Comparison of ENCODE assay signal across 19 cellular contexts in the genomic region with DNA sequence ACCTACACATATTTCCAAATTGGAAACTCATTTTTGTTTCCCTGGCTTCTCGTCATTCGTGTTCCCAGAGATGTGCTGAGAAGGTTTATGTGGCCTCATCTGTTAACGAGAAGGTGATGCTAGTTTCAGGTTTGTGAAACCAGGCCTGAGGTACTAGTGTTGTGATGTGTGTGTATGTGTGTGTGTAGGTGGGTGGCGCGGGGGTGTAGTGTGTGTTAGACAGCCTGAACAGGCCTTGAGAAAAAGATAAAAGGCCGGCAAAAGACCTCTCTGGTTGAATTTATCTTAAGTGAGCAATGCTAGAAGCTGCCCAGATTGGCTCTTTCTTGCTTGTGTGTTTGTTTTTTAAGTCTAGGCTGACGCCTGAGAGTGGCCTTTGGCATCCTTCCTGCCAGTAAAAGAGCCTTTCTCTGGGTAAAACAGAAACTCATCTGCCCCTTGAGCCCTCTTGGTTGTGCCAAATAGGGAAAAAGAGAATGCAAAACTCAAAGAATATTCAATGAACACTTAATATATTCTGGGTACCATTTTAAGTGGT.
"Had no signal": no experiment of that assay in that cellular context is flagged by ENCODE, and none has a peak within 500 bp of the region (broad histone marks: within the 10 kb centered on the region; RNA-seq: fewer than 3 reads in every experiment).

No MANE protein-coding gene starts in this region.

- H3K27ac ChIP-seq: body of pancreas, left ventricle myocardium inferior, suprapubic skin had no signal

- H3K27me3 Mint-ChIP-seq: activated naive CD4-positive, alpha-beta T cell treated with anti-CD3 and anti-CD28 coated beads, Interleukin-2, amount 10 ng/mL, durations not matched to agents 7 days and 5 days; memory B cell; progenitor cell of endocrine pancreas; type B pancreatic cell had no signal

- H3K9me3 ChIP-seq: body of pancreas, left ventricle myocardium inferior, suprapubic skin had no signal

- H3K4me1 ChIP-seq: body of pancreas, left ventricle myocardium inferior, suprapubic skin had no signal

- H3K27ac Mint-ChIP-seq: activated naive CD4-positive, alpha-beta T cell treated with anti-CD3 and anti-CD28 coated beads, Interleukin-2, amount 10 ng/mL, durations not matched to agents 7 days and 5 days; activated T-helper 2 cell treated with anti-CD3 and anti-CD28 coated beads, Interferon-gamma antibody, Interleukin-2, Interleukin-4, amounts not matched to agents 10 μg/mL and 5 μg/mL and 100 μg/mL, durations not matched to agents 14 hours and 24 hours and 36 hours; memory B cell; natural killer cell; progenitor cell of endocrine pancreas; type B pancreatic cell had no signal

- H3K36me3 ChIP-seq: left ventricle myocardium inferior, suprapubic skin had no signal

- H3K36me3 Mint-ChIP-seq: activated naive CD4-positive, alpha-beta T cell treated with anti-CD3 and anti-CD28 coated beads, Interleukin-2, amount 10 ng/mL, durations not matched to agents 7 days and 5 days; memory B cell; natural killer cell; type B pancreatic cell had no signal

- H3K4me3 Mint-ChIP-seq: activated naive CD4-positive, alpha-beta T cell treated with anti-CD3 and anti-CD28 coated beads, Interleukin-2, amount 10 ng/mL, durations not matched to agents 7 days and 5 days; memory B cell; natural killer cell; type B pancreatic cell had no signal

- H3K9me3 Mint-ChIP-seq: activated naive CD4-positive, alpha-beta T cell treated with anti-CD3 and anti-CD28 coated beads, Interleukin-2, amount 10 ng/mL, durations not matched to agents 7 days and 5 days; activated T-helper 2 cell treated with anti-CD3 and anti-CD28 coated beads, Interferon-gamma antibody, Interleukin-2, Interleukin-4, amounts not matched to agents 10 μg/mL and 5 μg/mL and 100 μg/mL, durations not matched to agents 14 hours and 24 hours and 36 hours; memory B cell; natural killer cell; type B pancreatic cell had no signal

- DNase-seq: activated CD4-positive, alpha-beta T cell treated with anti-CD3 and anti-CD28 coated beads, Interleukin-2, amount 50 U/mL, for 1 hour; activated naive CD4-positive, alpha-beta T cell treated with anti-CD3 and anti-CD28 coated beads, Interleukin-2, amount 10 ng/mL, durations not matched to agents 7 days and 5 days; body of pancreas; caudate nucleus; erythroblast; glutamatergic neuron; kidney; left ventricle myocardium inferior; natural killer cell; small intestine; stimulated activated CD4-positive, alpha-beta T cell treated with anti-CD3 and anti-CD28 coated beads, Interleukin-4, amount 100 ng/mL, for 4 hours; stimulated activated CD8-positive, alpha-beta memory T cell treated with anti-CD3 and anti-CD28 coated beads, Interleukin-4, amount 100 ng/mL, for 48 hours; stimulated activated naive CD4-positive, alpha-beta T cell treated with Interleukin-2 at 50 U/mL for 16 hours; SW 1271 had no signal

- H3K4me3 ChIP-seq: body of pancreas, left ventricle myocardium inferior, suprapubic skin had no signal

- H3K27me3 ChIP-seq: body of pancreas, suprapubic skin had no signal

- H3K4me1 Mint-ChIP-seq: activated naive CD4-positive, alpha-beta T cell treated with anti-CD3 and anti-CD28 coated beads, Interleukin-2, amount 10 ng/mL, durations not matched to agents 7 days and 5 days; memory B cell had no signal
